ENCODE assay signal across 13 cellular contexts in genomic region chr2:159225025-159226016, GRCh38.
A peak's percentile ranks its signal among the peaks of the same experiment; 100 is the strongest.
DNase-seq lines count a peak whose midpoint lies in the region; ATAC-seq, FAIRE-seq and TF ChIP-seq lines count a peak whose summit lies in the region.
"Had no signal": no experiment of that assay in that cellular context is flagged by ENCODE, and none has a peak within 500 bp of the region (broad histone marks: within the 10 kb centered on the region; RNA-seq: fewer than 3 reads in every experiment).

No MANE protein-coding gene starts in this region.

- H3K4me1 Mint-ChIP-seq in glutamatergic neuron (ENCODE audit: low read depth, unreplicated experiment), result peaks cover 11% of the 10 kb centered on the region

- no peak overlapping the region for H3K4me3 ChIP-seq in RWPE2 (ENCODE audit: severe bottlenecking)
- H3K4me3 ChIP-seq in kidney (ENCODE audit: low read length in 2 of 2), result no peak overlapping the region
- no peak overlapping the region for H3K4me3 ChIP-seq in gastrocnemius medialis
- H3K4me3 ChIP-seq: SK-N-MC, tibial artery had no signal

- no peaks in the 10 kb centered on the region for H3K36me3 Mint-ChIP-seq in glutamatergic neuron (ENCODE audit: unreplicated experiment)

- no peaks in the 10 kb centered on the region for H3K27me3 ChIP-seq in RWPE2 (ENCODE audit: insufficient read depth, poor library complexity, severe bottlenecking)
- no peaks in the 10 kb centered on the region for H3K27me3 ChIP-seq in gastrocnemius medialis
- H3K27me3 ChIP-seq: tibial artery had no signal

- peaks cover 6% of the 10 kb centered on the region for H3K4me1 ChIP-seq in RWPE2 (ENCODE audit: insufficient read depth, poor library complexity, severe bottlenecking)
- peaks cover 2 to 3% of the 10 kb centered on the region in 2 donors for H3K4me1 ChIP-seq in kidney (ENCODE audit: control insufficient read depth in 1 of 2, insufficient read depth in 1 of 2, low read depth in 1 of 2, low read length in 2 of 2)
- H3K4me1 ChIP-seq in gastrocnemius medialis, result no peaks in the 10 kb centered on the region
- H3K4me1 ChIP-seq: tibial artery had no signal

- no peaks in the 10 kb centered on the region for H3K27me3 Mint-ChIP-seq in glutamatergic neuron (ENCODE audit: unreplicated experiment)

- H3K9me3 ChIP-seq in RWPE2 (ENCODE audit: severe bottlenecking), result no peaks in the 10 kb centered on the region
- H3K9me3 ChIP-seq in kidney (ENCODE audit: control insufficient read depth in 1 of 2, low read length in 2 of 2), result no peaks in the 10 kb centered on the region
- no peaks in the 10 kb centered on the region for H3K9me3 ChIP-seq in gastrocnemius medialis
- H3K9me3 ChIP-seq: tibial artery had no signal

- H3K36me3 ChIP-seq in RWPE2 (ENCODE audit: low read depth), result peaks cover 59% of the 10 kb centered on the region
- H3K36me3 ChIP-seq in kidney (ENCODE audit: control insufficient read depth in 1 of 2, insufficient read depth in 2 of 2, low read length in 2 of 2), result peaks cover 18 to 53% of the 10 kb centered on the region in 2 donors
- H3K36me3 ChIP-seq in gastrocnemius medialis, result peaks cover 0 to 5% of the 10 kb centered on the region in 2 donors

- H3K9me3 Mint-ChIP-seq in glutamatergic neuron (ENCODE audit: unreplicated experiment), result peaks cover 3% of the 10 kb centered on the region

- H3K4me3 Mint-ChIP-seq in glutamatergic neuron (ENCODE audit: unreplicated experiment), result no peak overlapping the region

- peak; percentile 17 for DNase-seq in DMS153 treated with DMSO at 0.1 percent for 48 hours (lab: John Stamatoyannopoulos, UW; ENCODE audit: unreplicated experiment)
- no peak for DNase-seq in DMS153 (lab: John Stamatoyannopoulos, UW)
- DNase-seq in RWPE2 (ENCODE audit: low spot score), result no peak
- DNase-seq in kidney, result no peak
- no peak for DNase-seq in gastrocnemius medialis
- DNase-seq in glutamatergic neuron, result no peak
- DNase-seq: anterior cingulate cortex, Calu3, tibial artery had no signal

- in situ Hi-C loops in gastrocnemius medialis (cut with MboI; ENCODE audit: low sequenced_read_pairs in 4 of 4), result no loop called here

- TF ChIP-seq CTCF in RWPE2 (IDR thresholded peaks at IDR 0.05; ENCODE audit: poor library complexity, severe bottlenecking) (no peak), kidney (IDR thresholded peaks at IDR 0.05; ENCODE audit: borderline replicate concordance, extremely low read depth, insufficient read depth) (no peak), gastrocnemius medialis (IDR thresholded peaks at IDR 0.05 in 4 of 5, conservative IDR thresholded peaks at IDR 0.05 in 1 of 5) (no peak), glutamatergic neuron (IDR thresholded peaks at IDR 0.05; ENCODE audit: partially characterized antibody, unreplicated experiment) (no peak)

- FAIRE-seq in kidney (lab: Jason Lieb, UNC), result no peak

- H3K27ac Mint-ChIP-seq in glutamatergic neuron (ENCODE audit: unreplicated experiment), result no peak overlapping the region

- intact Hi-C loops in kidney (cut with DNase I), result no loop called here
- intact Hi-C loops in gastrocnemius medialis (cut with DNase I; ENCODE audit: low total_unique reads), result no loop called here

- peak overlapping the region; percentile 40 for H3K27ac ChIP-seq in RWPE2 (ENCODE audit: poor library complexity, severe bottlenecking)
- peak overlapping the region; percentile 41 to 48 for H3K27ac ChIP-seq in kidney (ENCODE audit: low read depth in 2 of 2, low read length in 2 of 2)
- peak overlapping the region in 3 of 4 donors; percentile 46 to 67 (median 60) for H3K27ac ChIP-seq in gastrocnemius medialis
- H3K27ac ChIP-seq: 22Rv1, SK-N-MC, tibial artery had no signal

- TF ChIP-seq POLR2A in gastrocnemius medialis (IDR thresholded peaks at IDR 0.05), result no peak

- H3K9ac ChIP-seq in kidney (ENCODE audit: low read length in 2 of 2), result no peak overlapping the region

- ATAC-seq in RWPE2 (ENCODE audit: low read depth) (no peak), gastrocnemius medialis (peak; percentile 53 to 63), GM21447 (IDR thresholded peaks at IDR 0.05; ENCODE audit: unreplicated experiment) (no peak), HG03097 (IDR thresholded peaks at IDR 0.05; ENCODE audit: low FRiP score, unreplicated experiment) (no peak)

Comparison
In these comparisons a context has a peak if more than half of its experiments do, and no peak if none do; other contexts are left out.
1. ATAC-seq: peak in gastrocnemius medialis (2 of 2); none in RWPE2 (single experiment), GM21447 (single experiment) and HG03097 (single experiment).
2. Peak in every context shown above with its lines, with median percentiles within 50 percentile points of each other: H3K27ac ChIP-seq.